ENCODE assay signal across 14 cellular contexts in the genomic region with DNA sequence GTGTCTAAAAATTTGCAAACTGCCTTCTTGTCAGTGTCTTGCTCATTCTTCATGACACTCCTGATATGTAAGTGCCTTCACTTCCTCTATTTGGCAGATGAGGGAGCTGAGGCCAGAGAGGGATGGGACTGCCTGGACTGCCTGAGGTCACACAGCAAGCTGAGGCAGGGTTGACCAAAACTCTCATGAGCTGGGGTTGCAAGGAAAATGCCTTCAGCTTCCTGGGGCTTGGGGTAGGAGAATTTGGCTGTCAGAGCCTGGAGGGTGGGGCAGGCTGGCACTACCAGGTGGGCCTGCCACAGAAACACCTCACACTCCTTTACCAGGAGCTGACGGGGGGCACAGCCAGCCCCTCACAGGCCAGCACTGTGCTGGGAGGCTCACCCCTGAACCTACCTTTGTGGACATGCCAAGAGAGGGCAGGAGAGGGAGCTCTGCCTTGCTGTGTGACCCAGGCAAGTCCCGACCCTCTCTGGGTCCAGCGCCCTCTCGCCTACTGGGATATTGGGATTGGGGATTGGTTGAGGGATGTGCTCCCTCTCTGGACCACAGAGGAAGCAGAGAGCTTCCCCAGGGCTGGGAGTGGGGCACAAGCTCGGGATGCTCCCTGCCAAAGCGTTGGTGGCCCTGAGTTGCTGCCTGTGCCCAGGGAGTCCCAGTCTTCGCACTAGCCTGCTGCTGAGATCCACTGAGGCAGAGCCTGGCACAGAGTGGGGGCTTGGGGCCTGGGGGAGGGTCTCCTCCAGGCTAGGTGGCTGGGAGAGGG. TPM values are rescaled to one million over a fixed set of nuclear protein-coding genes. Genes with fewer than 3 reads are reported as not detected.
A peak's percentile ranks its signal among the peaks of the same experiment; 100 is the strongest.
DNase-seq lines count a peak whose midpoint lies in the region; ATAC-seq and TF ChIP-seq lines count a peak whose summit lies in the region.
"Had no signal": no experiment of that assay in that cellular context is flagged by ENCODE, and none has a peak within 500 bp of the region (broad histone marks: within the 10 kb centered on the region; RNA-seq: fewer than 3 reads in every experiment).

No MANE protein-coding gene starts in this region.

- H3K9me3 Mint-ChIP-seq in dendritic cell treated with granulocyte-macrophage colony-stimulating factor and Interleukin-4, amounts not matched to agents 40 ng/mL and 50 ng/mL, for 4 days = no peaks in the 10 kb centered on the region
- H3K9me3 Mint-ChIP-seq in activated naive CD8-positive, alpha-beta T cell treated with anti-CD3 and anti-CD28 coated beads, Interleukin-2, amount 50 U/mL, for 24 hours = no peaks in the 10 kb centered on the region
- H3K9me3 Mint-ChIP-seq: naive B cell had no signal

- H3K9me3 ChIP-seq in spleen = no peaks in the 10 kb centered on the region
- H3K9me3 ChIP-seq: body of pancreas, HAP-1, MG63 had no signal

- H3K27ac ChIP-seq in spleen = peak overlapping the region; percentile 1 to 78 (median 66)
- H3K27ac ChIP-seq: body of pancreas had no signal

- H3K27ac Mint-ChIP-seq in dendritic cell treated with granulocyte-macrophage colony-stimulating factor and Interleukin-4, amounts not matched to agents 40 ng/mL and 50 ng/mL, for 4 days = peak overlapping the region; percentile 91
- H3K27ac Mint-ChIP-seq in activated naive CD8-positive, alpha-beta T cell treated with anti-CD3 and anti-CD28 coated beads, Interleukin-2, amount 50 U/mL, for 24 hours = no peak overlapping the region
- H3K27ac Mint-ChIP-seq: naive B cell had no signal

- H3K4me1 Mint-ChIP-seq in dendritic cell treated with granulocyte-macrophage colony-stimulating factor and Interleukin-4, amounts not matched to agents 40 ng/mL and 50 ng/mL, for 4 days (ENCODE audit: low read depth) = peaks cover 90% of the 10 kb centered on the region
- no peaks in the 10 kb centered on the region for H3K4me1 Mint-ChIP-seq in activated naive CD8-positive, alpha-beta T cell treated with anti-CD3 and anti-CD28 coated beads, Interleukin-2, amount 50 U/mL, for 24 hours

- no peak for ATAC-seq in activated naive CD8-positive, alpha-beta T cell treated with anti-CD3 and anti-CD28 coated beads, Interleukin-2, amount 50 U/mL, for 24 hours
- ATAC-seq in HG03135 (IDR thresholded peaks at IDR 0.05; ENCODE audit: unreplicated experiment) (no peak), GM18861 (IDR thresholded peaks at IDR 0.05; ENCODE audit: unreplicated experiment) (no peak)
- ATAC-seq: body of pancreas had no signal

- 72 to 85% (median 80%) methylated on average over 6 to 7 of the region's 7 CpGs for WGBS in spleen, 5 donors

- H3K4me3 Mint-ChIP-seq in dendritic cell treated with granulocyte-macrophage colony-stimulating factor and Interleukin-4, amounts not matched to agents 40 ng/mL and 50 ng/mL, for 4 days = peak overlapping the region; percentile 50
- no peak overlapping the region for H3K4me3 Mint-ChIP-seq in activated naive CD8-positive, alpha-beta T cell treated with anti-CD3 and anti-CD28 coated beads, Interleukin-2, amount 50 U/mL, for 24 hours
- H3K4me3 Mint-ChIP-seq: naive B cell had no signal

- TF ChIP-seq POLR2A in spleen (IDR thresholded peaks at IDR 0.05) = no peak

- peaks cover 0 to 11% (median 0%) of the 10 kb centered on the region in 7 donors for H3K27me3 ChIP-seq in spleen (replicated peaks in 1 of 7)
- H3K27me3 ChIP-seq: body of pancreas, MG63 had no signal

- H3K4me3 ChIP-seq in spleen = peak overlapping the region in 6 of 8 donors; percentile 4 to 65 (median 34)
- H3K4me3 ChIP-seq: body of pancreas, HAP-1, MG63 had no signal

- intact Hi-C loops in dendritic cell treated with granulocyte-macrophage colony-stimulating factor and Interleukin-4, amounts not matched to agents 40 ng/mL and 50 ng/mL, for 4 days (cut with micrococcal nuclease) = loop anchor here (2.0 kb wide), 1 partner anchor 19 kb away; no protein-coding TSS in a partner anchor
- intact Hi-C loops in spleen (cut with DNase I; ENCODE audit: low total_unique reads) = no loop called here

- H3K27me3 Mint-ChIP-seq in dendritic cell treated with granulocyte-macrophage colony-stimulating factor and Interleukin-4, amounts not matched to agents 40 ng/mL and 50 ng/mL, for 4 days = peaks cover 26% of the 10 kb centered on the region
- H3K27me3 Mint-ChIP-seq in activated naive CD8-positive, alpha-beta T cell treated with anti-CD3 and anti-CD28 coated beads, Interleukin-2, amount 50 U/mL, for 24 hours = peaks cover 5% of the 10 kb centered on the region

- H3K36me3 Mint-ChIP-seq in dendritic cell treated with granulocyte-macrophage colony-stimulating factor and Interleukin-4, amounts not matched to agents 40 ng/mL and 50 ng/mL, for 4 days (ENCODE audit: low read depth) = peaks cover 30% of the 10 kb centered on the region
- no peaks in the 10 kb centered on the region for H3K36me3 Mint-ChIP-seq in activated naive CD8-positive, alpha-beta T cell treated with anti-CD3 and anti-CD28 coated beads, Interleukin-2, amount 50 U/mL, for 24 hours (ENCODE audit: low read depth)
- H3K36me3 Mint-ChIP-seq: naive B cell had no signal

- peaks cover 10 to 83% (median 55%) of the 10 kb centered on the region in 6 donors for H3K4me1 ChIP-seq in spleen
- H3K4me1 ChIP-seq: body of pancreas, HAP-1 had no signal

- peak; percentile 49 for DNase-seq in activated CD8-positive, alpha-beta memory T cell treated with anti-CD3 and anti-CD28 coated beads for 24 hours
- no peak for DNase-seq in activated CD8-positive, alpha-beta memory T cell treated with anti-CD3 and anti-CD28 coated beads, Interleukin-2, amount 50 U/mL, for 4 hours
- DNase-seq in MV-4-11 (lab: John Stamatoyannopoulos, UW) (peak; percentile 84), spleen (no peak)
- DNase-seq in activated naive CD8-positive, alpha-beta T cell treated with anti-CD3 and anti-CD28 coated beads, Interleukin-2, amount 50 U/mL, for 24 hours = no peak
- DNase-seq: body of pancreas; MG63; naive B cell; stimulated activated CD4-positive, alpha-beta T cell treated with anti-CD3 and anti-CD28 coated beads, Interleukin-12 subunit alpha, Interleukin-12 subunit beta, amount 100 ng/mL, for 4 hours had no signal

- no peak for TF ChIP-seq CTCF in spleen (IDR thresholded peaks at IDR 0.05 in 8 of 11, conservative IDR thresholded peaks at IDR 0.05 in 3 of 11)

- no peaks in the 10 kb centered on the region for H3K36me3 ChIP-seq in spleen
- H3K36me3 ChIP-seq: HAP-1, MG63 had no signal

RNA-seq across cellular contexts. Expression of a gene that starts 1.9 kb away (rescaled TPM):
- total RNA-seq in spleen = 100 to 1,000 TPM in 1 of 7 donors, 10 to 100 TPM in 6; 41.1 to 109 (median 63.9) TPM
- 10 to 100 TPM in 2 of 3 donors, 1 to 10 TPM in 1; 8.2 to 25.2 (median 10.6) TPM for polyA plus RNA-seq in spleen
- total RNA-seq: body of pancreas had no signal
- polyA plus RNA-seq: AG04450 had no signal

RNA-seq across cellular contexts. Expression of a gene that starts 37.8 kb away (rescaled TPM):
- total RNA-seq in spleen = 10 to 100 TPM; 21.5 to 48.5 (median 41.6) TPM
- 10 to 100 TPM in 1 of 3 donors, 1 to 10 TPM in 2; 5.1 to 17.0 (median 6.3) TPM for polyA plus RNA-seq in spleen

RNA-seq across cellular contexts. Expression of a gene that starts 52.2 kb away (rescaled TPM):
- 10 to 100 TPM in 5 of 7 donors, 1 to 10 TPM in 2; 8.3 to 17.5 (median 12.0) TPM for total RNA-seq in spleen
- polyA plus RNA-seq in spleen = 1 to 10 TPM in 2 of 3 donors, under 1 TPM in 1; 0.99 to 3.3 (median 1.2) TPM
- polyA plus RNA-seq: AG04450 had no signal

Comparison
In these comparisons a context has a peak if more than half of its experiments do, and no peak if none do; other contexts are left out.
1. DNase-seq: peak in activated CD8-positive, alpha-beta memory T cell treated with anti-CD3 and anti-CD28 coated beads for 24 hours (single experiment) and MV-4-11 (single experiment); none in activated CD8-positive, alpha-beta memory T cell treated with anti-CD3 and anti-CD28 coated beads, Interleukin-2, amount 50 U/mL, for 4 hours (single experiment), spleen (single experiment) and activated naive CD8-positive, alpha-beta T cell treated with anti-CD3 and anti-CD28 coated beads, Interleukin-2, amount 50 U/mL, for 24 hours (single experiment).